In genomic region chr2:114283774-114284173, GRCh38 we compare ENCODE assay signal across 8 cellular contexts.
"Had no signal": no experiment of that assay in that cellular context is flagged by ENCODE, and none has a peak within 500 bp of the region (broad histone marks: within the 10 kb centered on the region; RNA-seq: fewer than 3 reads in every experiment).

No MANE protein-coding gene starts in this region.

- ATAC-seq: HCT116, HepG2 had no signal

- H3K27ac ChIP-seq: GM23248, HL-60 had no signal

- H3K4me1 ChIP-seq: HAP-1 had no signal

- H3K9me3 ChIP-seq: HAP-1 had no signal

- DNase-seq: GM23248, GOT3, H7, HFFc6 had no signal

- H3K4me3 ChIP-seq: GM23248, HAP-1 had no signal

- H3K36me3 ChIP-seq: HAP-1 had no signal
